Comparison of ENCODE assay signal across 8 cellular contexts in the genomic region with DNA sequence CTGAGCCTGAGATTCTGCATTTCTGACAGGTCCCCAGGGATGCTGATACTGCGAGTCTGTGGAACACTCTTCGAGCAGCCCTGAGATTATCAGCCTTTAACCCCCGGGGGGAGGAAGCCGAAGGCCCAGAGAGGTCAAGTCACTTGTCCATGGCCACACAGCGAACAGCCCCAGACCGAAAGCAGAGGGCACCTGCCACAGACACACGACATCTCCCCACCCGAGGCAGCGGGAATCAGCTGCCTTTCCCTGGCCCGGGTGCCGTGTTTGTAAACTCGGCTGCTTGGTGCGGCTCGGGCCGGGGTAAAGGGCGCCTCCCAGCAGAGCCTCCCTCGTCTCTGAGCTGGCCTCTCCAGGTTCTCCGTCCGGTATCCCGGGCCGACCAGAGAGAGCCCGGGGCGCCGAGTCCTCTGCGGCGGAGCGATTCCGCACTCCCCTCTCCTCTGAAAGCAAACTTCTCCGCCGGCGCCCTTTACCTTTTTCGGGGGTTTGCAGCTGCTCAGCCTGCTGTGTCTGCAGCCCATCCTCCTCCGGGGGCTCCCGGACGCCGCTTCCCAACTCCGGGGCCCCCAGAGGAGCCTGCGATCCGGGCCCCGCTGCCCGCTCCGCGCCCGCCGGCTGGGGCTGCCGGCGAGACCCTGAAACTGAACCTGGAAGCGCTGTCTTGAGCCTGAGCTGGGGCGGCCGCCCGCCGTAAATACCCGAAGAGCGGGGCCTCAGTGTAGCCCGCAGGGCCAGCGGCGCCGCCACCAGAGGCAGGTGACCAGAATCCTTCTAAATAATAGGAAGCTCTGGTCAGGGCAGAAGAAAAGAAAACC. TPM values are rescaled to one million over a fixed set of nuclear protein-coding genes. Genes with fewer than 3 reads are reported as not detected.
DNase-seq lines count a peak whose midpoint lies in the region; ATAC-seq, FAIRE-seq and TF ChIP-seq lines count a peak whose summit lies in the region.

A gene with protein sequence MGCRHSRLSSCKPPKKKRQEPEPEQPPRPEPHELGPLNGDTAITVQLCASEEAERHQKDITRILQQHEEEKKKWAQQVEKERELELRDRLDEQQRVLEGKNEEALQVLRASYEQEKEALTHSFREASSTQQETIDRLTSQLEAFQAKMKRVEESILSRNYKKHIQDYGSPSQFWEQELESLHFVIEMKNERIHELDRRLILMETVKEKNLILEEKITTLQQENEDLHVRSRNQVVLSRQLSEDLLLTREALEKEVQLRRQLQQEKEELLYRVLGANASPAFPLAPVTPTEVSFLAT (minus strand): TSS at position 646 of the 818 bp plus-strand sequence. CDS start 122 bp downstream, at position 524.

- peaks cover 8% of the 10 kb centered on the region for H3K27me3 Mint-ChIP-seq in neural crest cell (ENCODE audit: low read depth)

- DNase-seq in DMS153 (lab: John Stamatoyannopoulos, UW), result peak; percentile 0
- DNase-seq in Peyer's patch, result peak; percentile 69 to 89 (median 76)
- DNase-seq in activated gamma-delta T cell (lab: John Stamatoyannopoulos, UW), result peak; percentile 40
- peak; percentile 64 to 83 for DNase-seq in frontal cortex (ENCODE audit: low spot score in 2 of 2)
- peak; percentile 69 for DNase-seq in neural crest cell (ENCODE audit: low read depth, low spot score)
- peak; percentile 78 for DNase-seq in ureter (ENCODE audit: low spot score)

- no peak for FAIRE-seq in frontal cortex (lab: Jason Lieb, UNC)

- peak within 1 kb of the TSS; percentile 82 to 92 (median 88) for H3K27ac ChIP-seq in Peyer's patch

- peak; percentile 60 to 63 for TF ChIP-seq POLR2A in Peyer's patch (IDR thresholded peaks at IDR 0.05)

- no peaks in the 10 kb centered on the region for H3K27me3 ChIP-seq in Peyer's patch

- H3K36me3 Mint-ChIP-seq in neural crest cell (ENCODE audit: low read depth), result no peaks in the 10 kb centered on the region

- TF ChIP-seq CTCF in Peyer's patch (IDR thresholded peaks at IDR 0.05) (peak in 4 of 6 experiments; percentile 7 to 43 (median 20)), neural crest cell (conservative IDR thresholded peaks at IDR 0.05) (peak; percentile 35)

- peaks cover 0 to 35% (median 25%) of the 10 kb centered on the region in 4 donors for H3K4me1 ChIP-seq in Peyer's patch

- H3K4me1 Mint-ChIP-seq in neural crest cell, result peaks cover 4% of the 10 kb centered on the region

- H3K4me3 ChIP-seq in Peyer's patch, result peak within 1 kb of the TSS; percentile 58 to 90 (median 78)

- H3K36me3 ChIP-seq in Peyer's patch, result no peaks in the 10 kb centered on the region

- no peaks in the 10 kb centered on the region for H3K9me3 Mint-ChIP-seq in neural crest cell

- H3K9me3 ChIP-seq in Peyer's patch, result no peaks in the 10 kb centered on the region

- peak within 1 kb of the TSS; percentile 81 for H3K4me3 Mint-ChIP-seq in neural crest cell

- ATAC-seq in GM19455 (IDR thresholded peaks at IDR 0.05; ENCODE audit: unreplicated experiment) (peak; percentile 74), HG03558 (IDR thresholded peaks at IDR 0.05; ENCODE audit: extremely low read depth, unreplicated experiment) (peak; percentile 43)

- no peak within 1 kb of the TSS for H3K27ac Mint-ChIP-seq in neural crest cell (ENCODE audit: unreplicated experiment)

RNA-seq across cellular contexts. Expression of the gene that starts here (rescaled TPM):
- 10 to 100 TPM; 15.8 to 86.6 (median 33.3) TPM for total RNA-seq in Peyer's patch
- 0.41 TPM for total RNA-seq in frontal cortex
- total RNA-seq in neural crest cell, result 1.7 and 1.8 TPM in 2 replicates
- total RNA-seq in ureter, result 53.4 TPM

Comparison
In these comparisons a context has a peak if more than half of its experiments do, and no peak if none do; other contexts are left out.
1. Peak in every context shown above with its lines: DNase-seq, ATAC-seq, H3K4me3 ChIP-seq and H3K27ac ChIP-seq.
2. Peak in DNase-seq in frontal cortex; RNA of the gene not detected or under 1 TPM.
3. DNase-seq: peak in every context shown above with its lines; median percentile 78 in ureter; 76 in Peyer's patch; 74 in frontal cortex; 69 in neural crest cell; 40 in activated gamma-delta T cell; 0 in DMS153.